In the genomic region with DNA sequence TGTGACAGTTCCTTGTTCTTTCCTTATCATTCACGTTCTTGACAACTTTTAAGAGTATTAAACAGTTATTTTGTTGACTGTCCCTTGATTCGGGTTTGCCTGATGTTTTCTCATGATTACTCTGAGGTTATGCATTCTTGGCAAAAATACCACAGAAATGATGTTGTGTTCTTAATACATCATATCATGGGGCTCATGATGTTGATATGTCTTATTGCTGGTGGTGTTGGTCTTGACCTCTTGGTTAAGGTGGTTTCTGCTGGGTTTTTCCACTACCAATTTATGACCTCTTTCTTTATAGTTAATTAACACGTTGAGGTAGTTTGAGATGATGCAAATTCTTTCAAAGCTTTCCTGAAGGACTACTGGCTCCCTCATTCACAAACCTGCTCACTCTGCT, we compare ENCODE assay signal across 19 cellular contexts. TPM values are rescaled to one million over a fixed set of nuclear protein-coding genes. Genes with fewer than 3 reads are reported as not detected.
DNase-seq lines count a peak whose midpoint lies in the region; ATAC-seq, FAIRE-seq and TF ChIP-seq lines count a peak whose summit lies in the region.
"Had no signal": no experiment of that assay in that cellular context is flagged by ENCODE, and none has a peak within 500 bp of the region (broad histone marks: within the 10 kb centered on the region; RNA-seq: fewer than 3 reads in every experiment).

No MANE protein-coding gene starts in this region.

- no peaks in the 10 kb centered on the region for H3K4me1 Mint-ChIP-seq in activated CD8-positive, alpha-beta T cell treated with anti-CD3 and anti-CD28 coated beads for 36 hours (ENCODE audit: low read depth)
- H3K4me1 Mint-ChIP-seq: CD14-positive monocyte; CD4-positive, alpha-beta memory T cell had no signal

- no peaks in the 10 kb centered on the region for H3K9me3 Mint-ChIP-seq in activated CD8-positive, alpha-beta T cell treated with anti-CD3 and anti-CD28 coated beads for 36 hours
- H3K9me3 Mint-ChIP-seq: CD4-positive, alpha-beta memory T cell had no signal

- no peak overlapping the region for H2AFZ ChIP-seq in parathyroid adenoma
- H2AFZ ChIP-seq: GM23248 had no signal

- POLR2A ChIA-PET in activated CD8-positive, alpha-beta T cell treated with anti-CD3 and anti-CD28 coated beads for 36 hours (lab: Charles Lee), result interaction anchor here (0.7 kb wide), 1 partner anchor 213 kb away, joined by 3 read pairs; no protein-coding TSS in a partner anchor
- POLR2A ChIA-PET in HEK293T (lab: Yijun Ruan, JAX), result no interaction called here

- no peak for DNase-seq in HTR-8/SVneo (ENCODE audit: insufficient read length, low spot score)
- peak; percentile 59 for DNase-seq in amniotic epithelial cell (ENCODE audit: low read depth)
- peak; percentile 39 for DNase-seq in fibroblast of mammary gland (ENCODE audit: low read depth)
- no peak for DNase-seq in NOMO-1 treated with DMSO at 0.1 percent for 48 hours (lab: John Stamatoyannopoulos, UW; ENCODE audit: unreplicated experiment)
- DNase-seq in activated CD8-positive, alpha-beta memory T cell treated with anti-CD3 and anti-CD28 coated beads, Interleukin-2, amount 50 U/mL, for 48 hours, result no peak
- no peak for DNase-seq in activated CD8-positive, alpha-beta T cell treated with anti-CD3 and anti-CD28 coated beads for 36 hours
- DNase-seq in HEK293T (ENCODE audit: extremely low spot score), result no peak
- DNase-seq: 8988T; CD4-positive, alpha-beta memory T cell; DMS153; DMS79; GF-D8; GM23248; IMR-90 had no signal

- peak; percentile 62 for FAIRE-seq in HTR-8/SVneo (lab: Jason Lieb, UNC)

- H3K79me2 ChIP-seq in parathyroid adenoma, result peaks cover 8% of the 10 kb centered on the region

- H3K4me1 ChIP-seq in parathyroid adenoma, result peaks cover 17% of the 10 kb centered on the region
- H3K4me1 ChIP-seq: BLaER1 had no signal

- H3K4me3 ChIP-seq in fibroblast of mammary gland (ENCODE audit: control insufficient read depth, low read depth, low read length), result no peak overlapping the region
- no peak overlapping the region for H3K4me3 ChIP-seq in parathyroid adenoma (ENCODE audit: low read depth, low read length)
- H3K4me3 ChIP-seq: BLaER1, GM23248, HAP-1 had no signal

- H3K9ac ChIP-seq in parathyroid adenoma, result no peak overlapping the region
- H3K9ac ChIP-seq: BLaER1, GM23248 had no signal

- no peak for ATAC-seq in activated CD8-positive, alpha-beta T cell treated with anti-CD3 and anti-CD28 coated beads for 36 hours

- no peak overlapping the region for H3K27ac Mint-ChIP-seq in activated CD8-positive, alpha-beta T cell treated with anti-CD3 and anti-CD28 coated beads for 36 hours
- H3K27ac Mint-ChIP-seq: CD14-positive monocyte; CD4-positive, alpha-beta memory T cell had no signal

- CTCF ChIA-PET in activated CD8-positive, alpha-beta T cell treated with anti-CD3 and anti-CD28 coated beads for 36 hours (lab: Charles Lee), result no interaction called here
- CTCF ChIA-PET in HEK293T (lab: Yijun Ruan, JAX), result no interaction called here

- no peak overlapping the region for H3K27ac ChIP-seq in parathyroid adenoma
- H3K27ac ChIP-seq: BLaER1, GM23248, HL-60 had no signal

- intact Hi-C loops in activated CD8-positive, alpha-beta T cell treated with anti-CD3 and anti-CD28 coated beads for 36 hours (cut with micrococcal nuclease), result no loop called here

- H3K27me3 Mint-ChIP-seq in activated CD8-positive, alpha-beta T cell treated with anti-CD3 and anti-CD28 coated beads for 36 hours, result no peaks in the 10 kb centered on the region
- H3K27me3 Mint-ChIP-seq: CD4-positive, alpha-beta memory T cell had no signal

- H3K27me3 ChIP-seq in parathyroid adenoma (ENCODE audit: control insufficient read depth, insufficient read depth, low read length), result no peaks in the 10 kb centered on the region
- H3K27me3 ChIP-seq: BLaER1 had no signal

- H3K36me3 ChIP-seq in parathyroid adenoma (ENCODE audit: control insufficient read depth, insufficient read depth, low read length), result no peaks in the 10 kb centered on the region
- H3K36me3 ChIP-seq: BLaER1, HAP-1 had no signal

- TF ChIP-seq CTCF in fibroblast of mammary gland (conservative IDR thresholded peaks at IDR 0.05; ENCODE audit: control insufficient read depth, insufficient read depth, low read depth, low read length) (no peak), parathyroid adenoma (IDR thresholded peaks at IDR 0.05) (no peak)
- no peak for TF ChIP-seq CTCF in activated CD8-positive, alpha-beta T cell treated with anti-CD3 and anti-CD28 coated beads for 36 hours (IDR thresholded peaks at IDR 0.05)

- H3K4me3 Mint-ChIP-seq in activated CD8-positive, alpha-beta T cell treated with anti-CD3 and anti-CD28 coated beads for 36 hours, result no peak overlapping the region
- H3K4me3 Mint-ChIP-seq: CD14-positive monocyte; CD4-positive, alpha-beta memory T cell had no signal

- peak overlapping the region; percentile 32 for H3K4me2 ChIP-seq in parathyroid adenoma (ENCODE audit: low read length)
- H3K4me2 ChIP-seq: BLaER1 had no signal

- no peaks in the 10 kb centered on the region for H3K9me3 ChIP-seq in parathyroid adenoma (ENCODE audit: control insufficient read depth, low read length)
- H3K9me3 ChIP-seq: BLaER1, HAP-1 had no signal

- H3K36me3 Mint-ChIP-seq in activated CD8-positive, alpha-beta T cell treated with anti-CD3 and anti-CD28 coated beads for 36 hours (ENCODE audit: low read depth), result peaks cover 2% of the 10 kb centered on the region
- H3K36me3 Mint-ChIP-seq: CD4-positive, alpha-beta memory T cell had no signal

TF ChIP-seq in HEK293T, 16 proteins besides CTCF, POLR2A, EP300 and RAD21:
- TF ChIP-seq PKNOX1 (IDR thresholded peaks at IDR 0.05) (no peak), BHLHE40 (IDR thresholded peaks at IDR 0.05; ENCODE audit: borderline replicate concordance) (no peak)

RNA-seq across cellular contexts. Expression of gene ZHX3, which starts 59.0 kb away (rescaled TPM):
- total RNA-seq in activated CD8-positive, alpha-beta T cell treated with anti-CD3 and anti-CD28 coated beads for 36 hours, result 10 to 100 TPM; 14.1 to 14.2 TPM

Comparison
In these comparisons a context has a peak if more than half of its experiments do, and no peak if none do; other contexts are left out.
1. DNase-seq: peak in amniotic epithelial cell (single experiment) and fibroblast of mammary gland (single experiment); none in HTR-8/SVneo (single experiment), NOMO-1 treated with DMSO at 0.1 percent for 48 hours (single experiment), activated CD8-positive, alpha-beta memory T cell treated with anti-CD3 and anti-CD28 coated beads, Interleukin-2, amount 50 U/mL, for 48 hours (single experiment), activated CD8-positive, alpha-beta T cell treated with anti-CD3 and anti-CD28 coated beads for 36 hours (single experiment) and HEK293T (single experiment).